In genomic region chr12:52496054-52496453, GRCh38 we compare ENCODE assay signal across 15 cellular contexts. TPM values are rescaled to one million over a fixed set of nuclear protein-coding genes. Genes with fewer than 3 reads are reported as not detected.
DNase-seq lines count a peak whose midpoint lies in the region; ATAC-seq and TF ChIP-seq lines count a peak whose summit lies in the region.
"Had no signal": no experiment of that assay in that cellular context is flagged by ENCODE, and none has a peak within 500 bp of the region (broad histone marks: within the 10 kb centered on the region; RNA-seq: fewer than 3 reads in every experiment).

No MANE protein-coding gene starts in this region.

- H3K4me3 ChIP-seq in esophagus squamous epithelium (no peak overlapping the region), tibial nerve (no peak overlapping the region)

- no peaks in the 10 kb centered on the region for H3K9me3 Mint-ChIP-seq in activated naive CD4-positive, alpha-beta T cell treated with anti-CD3 and anti-CD28 coated beads, Interleukin-2, amount 50 U/mL, for 24 hours
- no peaks in the 10 kb centered on the region for H3K9me3 Mint-ChIP-seq in activated naive CD4-positive, alpha-beta T cell treated with anti-CD3 and anti-CD28 coated beads, Interleukin-2, amount 50 U/mL, for 72 hours
- H3K9me3 Mint-ChIP-seq: activated CD4-positive, alpha-beta T cell treated with anti-CD3 and anti-CD28 coated beads, Interleukin-2, amount 10 ng/mL, durations not matched to agents 24 days and 14 days had no signal

- WGBS in esophagus squamous epithelium, 2 donors: 41 to 74% methylated on average over 2 of the region's 2 CpGs
- WGBS in tibial nerve, 2 donors: 67 to 69% methylated on average over 2 of the region's 2 CpGs

- H3K36me3 Mint-ChIP-seq in activated naive CD4-positive, alpha-beta T cell treated with anti-CD3 and anti-CD28 coated beads, Interleukin-2, amount 50 U/mL, for 24 hours: no peaks in the 10 kb centered on the region
- no peaks in the 10 kb centered on the region for H3K36me3 Mint-ChIP-seq in activated naive CD4-positive, alpha-beta T cell treated with anti-CD3 and anti-CD28 coated beads, Interleukin-2, amount 50 U/mL, for 72 hours
- H3K36me3 Mint-ChIP-seq: memory B cell had no signal

- H3K27me3 ChIP-seq in esophagus squamous epithelium (no peaks in the 10 kb centered on the region), tibial nerve (no peaks in the 10 kb centered on the region)

- TF ChIP-seq POLR2A in esophagus squamous epithelium (IDR thresholded peaks at IDR 0.05): no peak
- TF ChIP-seq POLR2A in tibial nerve (IDR thresholded peaks at IDR 0.05): no peak

- peaks cover 4% of the 10 kb centered on the region for H3K4me1 Mint-ChIP-seq in activated naive CD4-positive, alpha-beta T cell treated with anti-CD3 and anti-CD28 coated beads, Interleukin-2, amount 50 U/mL, for 24 hours
- H3K4me1 Mint-ChIP-seq: activated CD4-positive, alpha-beta T cell treated with anti-CD3 and anti-CD28 coated beads, Interleukin-2, amount 10 ng/mL, durations not matched to agents 24 days and 14 days had no signal

- peaks cover 16% of the 10 kb centered on the region for H3K27me3 Mint-ChIP-seq in activated naive CD4-positive, alpha-beta T cell treated with anti-CD3 and anti-CD28 coated beads, Interleukin-2, amount 50 U/mL, for 24 hours

- no peak for DNase-seq in activated naive CD4-positive, alpha-beta T cell treated with anti-CD3 and anti-CD28 coated beads, Interleukin-2, amount 50 U/mL, for 72 hours (ENCODE audit: low spot score in 2 of 2)
- DNase-seq in NCI-H69 (lab: John Stamatoyannopoulos, UW) (peak; percentile 47), esophagus squamous epithelium (lab: John Stamatoyannopoulos, UW) (no peak), tibial nerve (ENCODE audit: low spot score in 2 of 2) (no peak), dermis blood vessel endothelial cell (no peak), SW 1271 (lab: John Stamatoyannopoulos, UW) (no peak)
- no peak for DNase-seq in effector CD4-positive, alpha-beta T cell
- DNase-seq: activated CD4-positive, alpha-beta T cell treated with anti-CD3 and anti-CD28 coated beads, Interleukin-2, amount 10 ng/mL, durations not matched to agents 24 days and 14 days had no signal

- H3K27ac Mint-ChIP-seq in activated naive CD4-positive, alpha-beta T cell treated with anti-CD3 and anti-CD28 coated beads, Interleukin-2, amount 50 U/mL, for 24 hours: peak overlapping the region; percentile 32
- peak overlapping the region in 1 of 2 donors; percentile 72 for H3K27ac Mint-ChIP-seq in activated naive CD4-positive, alpha-beta T cell treated with anti-CD3 and anti-CD28 coated beads, Interleukin-2, amount 50 U/mL, for 72 hours
- H3K27ac Mint-ChIP-seq: activated CD4-positive, alpha-beta T cell treated with anti-CD3 and anti-CD28 coated beads, Interleukin-2, amount 10 ng/mL, durations not matched to agents 24 days and 14 days; memory B cell; progenitor cell of endocrine pancreas had no signal

- H3K36me3 ChIP-seq in esophagus squamous epithelium (no peaks in the 10 kb centered on the region), tibial nerve (no peaks in the 10 kb centered on the region)

- TF ChIP-seq CTCF in esophagus squamous epithelium (IDR thresholded peaks at IDR 0.05) (no peak), tibial nerve (IDR thresholded peaks at IDR 0.05) (no peak)

- no peak overlapping the region for H3K4me3 Mint-ChIP-seq in activated naive CD4-positive, alpha-beta T cell treated with anti-CD3 and anti-CD28 coated beads, Interleukin-2, amount 50 U/mL, for 24 hours
- H3K4me3 Mint-ChIP-seq: activated CD4-positive, alpha-beta T cell treated with anti-CD3 and anti-CD28 coated beads, Interleukin-2, amount 10 ng/mL, durations not matched to agents 24 days and 14 days; memory B cell had no signal

- intact Hi-C loops in esophagus squamous epithelium (cut with DNase I): loop anchor here (10.0 kb wide), 1 partner anchor 101 kb away; no protein-coding TSS in a partner anchor

- no peak for ATAC-seq in activated naive CD4-positive, alpha-beta T cell treated with anti-CD3 and anti-CD28 coated beads, Interleukin-2, amount 50 U/mL, for 72 hours

- TF ChIP-seq EP300 in tibial nerve (IDR thresholded peaks at IDR 0.05): no peak

- peak overlapping the region; percentile 38 to 73 (median 59) for H3K27ac ChIP-seq in esophagus squamous epithelium
- peak overlapping the region; percentile 25 to 85 (median 71) for H3K27ac ChIP-seq in tibial nerve

- no peaks in the 10 kb centered on the region for H3K9me3 ChIP-seq in esophagus squamous epithelium
- H3K9me3 ChIP-seq in tibial nerve: no peaks in the 10 kb centered on the region

- H3K4me1 ChIP-seq in esophagus squamous epithelium (peaks cover 30 to 52% (median 33%) of the 10 kb centered on the region in 3 donors), tibial nerve (peaks cover 0 to 36% (median 6%) of the 10 kb centered on the region in 4 donors)

RNA-seq across cellular contexts. Expression of gene KRT6A, which starts 3.0 kb away (rescaled TPM):
- not detected for total RNA-seq in activated naive CD4-positive, alpha-beta T cell treated with anti-CD3 and anti-CD28 coated beads, Interleukin-2, amount 50 U/mL, for 72 hours
- total RNA-seq in esophagus squamous epithelium: over 10,000 TPM in 3 of 4 donors, 1,000 to 10,000 TPM in 1; 1,263 to 22,053 (median 17,717) TPM
- under 1 TPM in 1 of 4 donors, not detected in 3; 0.30 TPM for total RNA-seq in tibial nerve
- 0.47 and 1.9 TPM in 2 replicates for total RNA-seq in dermis blood vessel endothelial cell
- total RNA-seq: activated CD4-positive, alpha-beta T cell treated with anti-CD3 and anti-CD28 coated beads, Interleukin-2, amount 10 ng/mL, durations not matched to agents 24 days and 14 days; Daoy; glomerular endothelial cell; HT-29; progenitor cell of endocrine pancreas had no signal

RNA-seq across cellular contexts. Expression of gene KRT6C, which starts 22.4 kb away (rescaled TPM):
- total RNA-seq in activated naive CD4-positive, alpha-beta T cell treated with anti-CD3 and anti-CD28 coated beads, Interleukin-2, amount 50 U/mL, for 72 hours: not detected
- total RNA-seq in esophagus squamous epithelium (1,000 to 10,000 TPM in 3 of 4 donors, 10 to 100 TPM in 1; 99.0 to 3,532 (median 1,742) TPM), tibial nerve (not detected), dermis blood vessel endothelial cell (not detected in 2 replicates)
- total RNA-seq: activated CD4-positive, alpha-beta T cell treated with anti-CD3 and anti-CD28 coated beads, Interleukin-2, amount 10 ng/mL, durations not matched to agents 24 days and 14 days; Daoy; glomerular endothelial cell; HT-29; progenitor cell of endocrine pancreas; subcutaneous adipose tissue had no signal

RNA-seq across cellular contexts. Expression of gene KRT5, which starts 24.1 kb away (rescaled TPM):
- total RNA-seq in activated naive CD4-positive, alpha-beta T cell treated with anti-CD3 and anti-CD28 coated beads, Interleukin-2, amount 50 U/mL, for 72 hours: not detected
- total RNA-seq in esophagus squamous epithelium (over 10,000 TPM in 1 of 4 donors, 1,000 to 10,000 TPM in 3; 7,921 to 12,107 (median 9,375) TPM), tibial nerve (1 to 10 TPM in 1 of 4 donors, under 1 TPM in 1, not detected in 2; 0.22 to 2.7 TPM), dermis blood vessel endothelial cell (0.42 and 2.7 TPM in 2 replicates)
- total RNA-seq: activated CD4-positive, alpha-beta T cell treated with anti-CD3 and anti-CD28 coated beads, Interleukin-2, amount 10 ng/mL, durations not matched to agents 24 days and 14 days; Daoy; glomerular endothelial cell; HT-29; progenitor cell of endocrine pancreas had no signal

RNA-seq across cellular contexts. Expression of gene KRT6B, which starts 44.1 kb away (rescaled TPM):
- total RNA-seq in activated naive CD4-positive, alpha-beta T cell treated with anti-CD3 and anti-CD28 coated beads, Interleukin-2, amount 50 U/mL, for 72 hours: not detected
- total RNA-seq in esophagus squamous epithelium: 1,000 to 10,000 TPM in 3 of 4 donors, 100 to 1,000 TPM in 1; 308 to 3,585 (median 1,609) TPM
- not detected for total RNA-seq in tibial nerve
- total RNA-seq in dermis blood vessel endothelial cell: 0.05 and 0.34 TPM in 2 replicates
- total RNA-seq: activated CD4-positive, alpha-beta T cell treated with anti-CD3 and anti-CD28 coated beads, Interleukin-2, amount 10 ng/mL, durations not matched to agents 24 days and 14 days; Daoy; glomerular endothelial cell; progenitor cell of endocrine pancreas; subcutaneous adipose tissue had no signal

RNA-seq across cellular contexts. Expression of gene KRT71, which starts 56.9 kb away (rescaled TPM):
- not detected for total RNA-seq in activated naive CD4-positive, alpha-beta T cell treated with anti-CD3 and anti-CD28 coated beads, Interleukin-2, amount 50 U/mL, for 72 hours
- total RNA-seq in esophagus squamous epithelium: not detected
- not detected for total RNA-seq in tibial nerve
- not detected in 2 replicates for total RNA-seq in dermis blood vessel endothelial cell
- total RNA-seq: activated CD4-positive, alpha-beta T cell treated with anti-CD3 and anti-CD28 coated beads, Interleukin-2, amount 10 ng/mL, durations not matched to agents 24 days and 14 days; Daoy; glomerular endothelial cell; HT-29; progenitor cell of endocrine pancreas; subcutaneous adipose tissue had no signal

Comparison
In these comparisons a context has a peak if more than half of its experiments do, and no peak if none do; other contexts are left out.
1. RNA of gene KRT6A, which starts 3.0 kb away (total RNA-seq): 1,263 to 22,053 TPM in esophagus squamous epithelium; 0.47 to 1.9 TPM in dermis blood vessel endothelial cell, not detected in activated naive CD4-positive, alpha-beta T cell treated with anti-CD3 and anti-CD28 coated beads, Interleukin-2, amount 50 U/mL, for 72 hours and 0.30 TPM in tibial nerve; every median in the first group is over 100 times any median in the second.
2. RNA of gene KRT6C, which starts 22.4 kb away (total RNA-seq): 99.0 to 3,532 TPM in esophagus squamous epithelium; not detected in activated naive CD4-positive, alpha-beta T cell treated with anti-CD3 and anti-CD28 coated beads, Interleukin-2, amount 50 U/mL, for 72 hours, not detected in tibial nerve and not detected in dermis blood vessel endothelial cell; every median in the first group is over 10 times any median in the second.
3. RNA of gene KRT5, which starts 24.1 kb away (total RNA-seq): 7,921 to 12,107 TPM in esophagus squamous epithelium; 0.42 to 2.7 TPM in dermis blood vessel endothelial cell, 0.22 to 2.7 TPM in tibial nerve and not detected in activated naive CD4-positive, alpha-beta T cell treated with anti-CD3 and anti-CD28 coated beads, Interleukin-2, amount 50 U/mL, for 72 hours; every median in the first group is over 1,000 times any median in the second.